In genomic region chr1:201192478-201192804, GRCh38 we compare ENCODE assay signal across 17 cellular contexts. TPM values are rescaled to one million over a fixed set of nuclear protein-coding genes. Genes with fewer than 3 reads are reported as not detected.
DNase-seq lines count a peak whose midpoint lies in the region; ATAC-seq and TF ChIP-seq lines count a peak whose summit lies in the region.
"Had no signal": no experiment of that assay in that cellular context is flagged by ENCODE, and none has a peak within 500 bp of the region (broad histone marks: within the 10 kb centered on the region; RNA-seq: fewer than 3 reads in every experiment).

No MANE protein-coding gene starts in this region.

- H2AK5ac ChIP-seq in mesenchymal stem cell (ENCODE audit: low read length, severe bottlenecking) = no peak overlapping the region

- no peak overlapping the region for H3K18ac ChIP-seq in mesenchymal stem cell (ENCODE audit: low read depth in 1 of 2, low read length in 2 of 2)

- no peaks in the 10 kb centered on the region for H3K79me2 ChIP-seq in SK-N-SH (ENCODE audit: insufficient read depth)

- CTCF ChIA-PET in SK-N-SH (lab: Yijun Ruan, JAX) = interaction anchor here (1.2 to 1.5 kb wide), 2 partner anchors 30 to 62 kb away, joined by 3 to 4 read pairs; no protein-coding TSS in a partner anchor
- CTCF ChIA-PET in activated CD8-positive, alpha-beta memory T cell treated with anti-CD3 and anti-CD28 coated beads, Interleukin-2, amount 10 ng/mL, durations not matched to agents 7 days and 5 days (lab: Charles Lee) = no interaction called here

- H3K23ac ChIP-seq in mesenchymal stem cell (ENCODE audit: low read length in 2 of 2) = no peak overlapping the region

- no peak overlapping the region for H2BK120ac ChIP-seq in mesenchymal stem cell (ENCODE audit: low read depth, low read length)

- peak; percentile 22 for DNase-seq in Ammon's horn (ENCODE audit: low spot score)
- DNase-seq in SK-N-SH = no peak
- DNase-seq in mesenchymal stem cell = no peak
- DNase-seq in activated CD8-positive, alpha-beta memory T cell treated with anti-CD3 and anti-CD28 coated beads, Interleukin-2, amount 10 ng/mL, durations not matched to agents 7 days and 5 days = no peak
- DNase-seq in activated CD4-positive, alpha-beta T cell treated with anti-CD3 and anti-CD28 coated beads for 48 hours = no peak
- no peak for DNase-seq in hepatic stellate cell (ENCODE audit: low spot score)
- DNase-seq in activated naive CD4-positive, alpha-beta T cell treated with anti-CD3 and anti-CD28 coated beads, Interleukin-2, amount 50 U/mL, for 72 hours (ENCODE audit: low spot score in 2 of 2) = no peak
- DNase-seq: activated gamma-delta T cell; Caco-2; naive B cell; NCI-H2107; NCI-H526; SJCRH30; stimulated activated naive CD4-positive, alpha-beta T cell treated with Interleukin-2 at 50 U/mL for 16 hours had no signal

- no peaks in the 10 kb centered on the region for H3K9me2 ChIP-seq in SK-N-SH

- H3K4me1 ChIP-seq in SK-N-SH (ENCODE audit: control insufficient read depth in 1 of 2, insufficient read depth in 2 of 2, low read depth in 1 of 2, low read length in 1 of 2) (peaks cover 4 to 17% of the 10 kb centered on the region in 2 experiments; a peak in 2 of 4 replicates), mesenchymal stem cell (ENCODE audit: control insufficient read depth, insufficient read depth, low read depth, low read length) (peaks cover 25% of the 10 kb centered on the region), skeletal muscle satellite cell (ENCODE audit: control insufficient read depth, insufficient read depth, low read length) (peaks cover 27% of the 10 kb centered on the region)
- H3K4me1 ChIP-seq: Caco-2 had no signal

- H3K27ac ChIP-seq in SK-N-SH (ENCODE audit: low read depth in 2 of 2, low read length in 1 of 2) = peak overlapping the region in 1 of 2 experiments; percentile 30; a peak in 1 of 4 replicates
- peak overlapping the region; percentile 27 for H3K27ac ChIP-seq in mesenchymal stem cell (ENCODE audit: low read length, poor library complexity, severe bottlenecking)
- H3K27ac ChIP-seq: SJCRH30 had no signal

- no peak overlapping the region for H4K91ac ChIP-seq in mesenchymal stem cell (ENCODE audit: low read length)

- no peaks in the 10 kb centered on the region for H3K9me3 Mint-ChIP-seq in activated CD8-positive, alpha-beta memory T cell treated with anti-CD3 and anti-CD28 coated beads, Interleukin-2, amount 10 ng/mL, durations not matched to agents 7 days and 5 days (ENCODE audit: low read depth)
- H3K9me3 Mint-ChIP-seq in activated naive CD4-positive, alpha-beta T cell treated with anti-CD3 and anti-CD28 coated beads, Interleukin-2, amount 50 U/mL, for 72 hours = no peaks in the 10 kb centered on the region
- H3K9me3 Mint-ChIP-seq: IgD-negative memory B cell, naive B cell had no signal

- H3F3A ChIP-seq in SK-N-SH (replicated peaks; ENCODE audit: insufficient read depth) = no peaks in the 10 kb centered on the region

- no peak overlapping the region for H2BK15ac ChIP-seq in mesenchymal stem cell (ENCODE audit: low read depth, poor library complexity, severe bottlenecking)

- H3K4me2 ChIP-seq in SK-N-SH (peak overlapping the region; percentile 54; the same call in 1 of the 2 replicates), mesenchymal stem cell (ENCODE audit: low read length, poor library complexity, severe bottlenecking) (no peak overlapping the region), skeletal muscle satellite cell (ENCODE audit: low read length) (peak overlapping the region; percentile 17)

- H3K27me3 Mint-ChIP-seq in activated CD8-positive, alpha-beta memory T cell treated with anti-CD3 and anti-CD28 coated beads, Interleukin-2, amount 10 ng/mL, durations not matched to agents 7 days and 5 days = peaks cover 20% of the 10 kb centered on the region

- H3K9me3 ChIP-seq in SK-N-SH (no peaks in the 10 kb centered on the region), mesenchymal stem cell (ENCODE audit: control insufficient read depth, low read length) (no peaks in the 10 kb centered on the region), skeletal muscle satellite cell (replicated peaks; ENCODE audit: low read length) (no peaks in the 10 kb centered on the region)
- H3K9me3 ChIP-seq: Caco-2, SJCRH30 had no signal

- no peaks in the 10 kb centered on the region for H3K27me3 ChIP-seq in SK-N-SH (ENCODE audit: insufficient read depth)
- H3K27me3 ChIP-seq in mesenchymal stem cell (ENCODE audit: control insufficient read depth in 1 of 2, insufficient read depth in 1 of 2, low read length in 2 of 2) = no peaks in the 10 kb centered on the region
- no peaks in the 10 kb centered on the region for H3K27me3 ChIP-seq in skeletal muscle satellite cell (ENCODE audit: control insufficient read depth, insufficient read depth, low read length)
- H3K27me3 ChIP-seq: SJCRH30 had no signal

- H2AFZ ChIP-seq in SK-N-SH (ENCODE audit: low read depth) (no peak overlapping the region), mesenchymal stem cell (ENCODE audit: low read depth, low read length) (no peak overlapping the region)

- no peak overlapping the region for H3K27ac Mint-ChIP-seq in activated CD8-positive, alpha-beta memory T cell treated with anti-CD3 and anti-CD28 coated beads, Interleukin-2, amount 10 ng/mL, durations not matched to agents 7 days and 5 days
- no peak overlapping the region for H3K27ac Mint-ChIP-seq in activated naive CD4-positive, alpha-beta T cell treated with anti-CD3 and anti-CD28 coated beads, Interleukin-2, amount 50 U/mL, for 72 hours
- H3K27ac Mint-ChIP-seq: IgD-negative memory B cell had no signal

- H3K9ac ChIP-seq in SK-N-SH = no peak overlapping the region
- H3K9ac ChIP-seq in mesenchymal stem cell (ENCODE audit: low read length) = peak overlapping the region; percentile 72
- peak overlapping the region; percentile 17 for H3K9ac ChIP-seq in skeletal muscle satellite cell (ENCODE audit: low read depth, low read length)

- H3K4me1 Mint-ChIP-seq in activated CD8-positive, alpha-beta memory T cell treated with anti-CD3 and anti-CD28 coated beads, Interleukin-2, amount 10 ng/mL, durations not matched to agents 7 days and 5 days = peaks cover 6% of the 10 kb centered on the region
- H3K4me1 Mint-ChIP-seq: IgD-negative memory B cell, naive B cell had no signal

- H2BK5ac ChIP-seq in mesenchymal stem cell (ENCODE audit: low read depth, low read length, poor library complexity, severe bottlenecking) = no peak overlapping the region

- no peak for TF ChIP-seq CTCF in SK-N-SH (IDR thresholded peaks at IDR 0.05)

- WGBS in SK-N-SH (ENCODE audit: low lambda C conversion rate) = 100% methylated on average over 1 of the region's 1 CpG
- WGBS in mesenchymal stem cell = 93% methylated on average over 1 of the region's 1 CpG

- H4K8ac ChIP-seq in mesenchymal stem cell (ENCODE audit: low read length) = no peak overlapping the region

- no peak overlapping the region for H2BK12ac ChIP-seq in mesenchymal stem cell (ENCODE audit: low read length in 2 of 2)

- no peak for TF ChIP-seq EP300 in SK-N-SH (IDR thresholded peaks at IDR 0.05; ENCODE audit: borderline replicate concordance in 1 of 2, low read depth in 1 of 2, low read length in 1 of 2)

- H3K4me3 Mint-ChIP-seq in activated CD8-positive, alpha-beta memory T cell treated with anti-CD3 and anti-CD28 coated beads, Interleukin-2, amount 10 ng/mL, durations not matched to agents 7 days and 5 days = no peak overlapping the region
- H3K4me3 Mint-ChIP-seq: IgD-negative memory B cell had no signal

- H4K20me1 ChIP-seq in SK-N-SH (ENCODE audit: insufficient read depth) = no peaks in the 10 kb centered on the region

- no peaks in the 10 kb centered on the region for H3K36me3 Mint-ChIP-seq in activated CD8-positive, alpha-beta memory T cell treated with anti-CD3 and anti-CD28 coated beads, Interleukin-2, amount 10 ng/mL, durations not matched to agents 7 days and 5 days
- H3K36me3 Mint-ChIP-seq in activated naive CD4-positive, alpha-beta T cell treated with anti-CD3 and anti-CD28 coated beads, Interleukin-2, amount 50 U/mL, for 72 hours = no peaks in the 10 kb centered on the region
- H3K36me3 Mint-ChIP-seq: IgD-negative memory B cell, naive B cell had no signal

- no peak overlapping the region for H3K4ac ChIP-seq in mesenchymal stem cell (ENCODE audit: low read depth in 1 of 2, low read length in 2 of 2)

- POLR2A ChIA-PET in SK-N-SH (lab: Yijun Ruan, JAX) = no interaction called here

- no peak for ATAC-seq in activated CD8-positive, alpha-beta memory T cell treated with anti-CD3 and anti-CD28 coated beads, Interleukin-2, amount 10 ng/mL, durations not matched to agents 7 days and 5 days
- no peak for ATAC-seq in activated naive CD4-positive, alpha-beta T cell treated with anti-CD3 and anti-CD28 coated beads, Interleukin-2, amount 50 U/mL, for 72 hours

- no peak overlapping the region for H3K4me3 ChIP-seq in SK-N-SH (ENCODE audit: low read depth in 2 of 2, low read length in 1 of 2)
- no peak overlapping the region for H3K4me3 ChIP-seq in mesenchymal stem cell (ENCODE audit: insufficient read depth in 1 of 2, low read depth in 1 of 2, low read length in 2 of 2)
- H3K4me3 ChIP-seq in skeletal muscle satellite cell (ENCODE audit: low read length) = no peak overlapping the region
- H3K4me3 ChIP-seq: SJCRH30 had no signal

- H3K79me1 ChIP-seq in mesenchymal stem cell (replicated peaks; ENCODE audit: low read length, poor library complexity, severe bottlenecking) = no peaks in the 10 kb centered on the region

- no peaks in the 10 kb centered on the region for H3K36me3 ChIP-seq in SK-N-SH (replicated peaks in 1 of 2; ENCODE audit: control insufficient read depth in 1 of 2, insufficient read depth in 2 of 2, low read length in 1 of 2)
- peaks cover 4 to 7% of the 10 kb centered on the region in 2 experiments for H3K36me3 ChIP-seq in mesenchymal stem cell (ENCODE audit: control insufficient read depth in 1 of 2, insufficient read depth in 2 of 2, low read depth in 1 of 2, low read length in 2 of 2)
- no peaks in the 10 kb centered on the region for H3K36me3 ChIP-seq in skeletal muscle satellite cell (ENCODE audit: insufficient read depth, low read length)
- H3K36me3 ChIP-seq: SJCRH30 had no signal

- TF ChIP-seq RAD21 in SK-N-SH (IDR thresholded peaks at IDR 0.05; ENCODE audit: low read length) = no peak

- H3K14ac ChIP-seq in mesenchymal stem cell (ENCODE audit: low read length in 2 of 2) = no peak overlapping the region

RNA-seq across cellular contexts. Expression of gene IGFN1, which starts 1.8 kb away (rescaled TPM):
- polyA plus RNA-seq in SK-N-SH (2012; rRNA removed) = 0.08 and 0.18 TPM in 2 replicates
- 0.03 and 0.04 TPM in 2 replicates for polyA plus RNA-seq in SK-N-SH (2012; cell fraction: cytosol; rRNA removed)
- 0.46 and 0.90 TPM in 2 replicates for polyA plus RNA-seq in SK-N-SH (2012; cell fraction: nucleus; rRNA removed)
- polyA plus RNA-seq in mesenchymal stem cell (2013, experiment 1 of 2) = not detected
- polyA plus RNA-seq in mesenchymal stem cell (2013, experiment 2 of 2) = 0.03 TPM
- under 0.01 and 0.25 TPM in 2 replicates for total RNA-seq in skeletal muscle satellite cell (2012; rRNA removed)
- total RNA-seq in activated CD8-positive, alpha-beta memory T cell treated with anti-CD3 and anti-CD28 coated beads, Interleukin-2, amount 10 ng/mL, durations not matched to agents 7 days and 5 days = not detected
- not detected for total RNA-seq in activated naive CD4-positive, alpha-beta T cell treated with anti-CD3 and anti-CD28 coated beads, Interleukin-2, amount 50 U/mL, for 72 hours
- total RNA-seq: OCI-LY7, SJCRH30 had no signal
- polyA plus RNA-seq: IgD-negative memory B cell had no signal

RNA-seq across cellular contexts. Expression of gene TMEM9, which starts 38.2 kb away (rescaled TPM):
- polyA plus RNA-seq in SK-N-SH (2012; rRNA removed) = 126 and 160 TPM in 2 replicates
- 72.5 and 122 TPM in 2 replicates for polyA plus RNA-seq in SK-N-SH (2012; cell fraction: cytosol; rRNA removed)
- 97.8 and 148 TPM in 2 replicates for polyA plus RNA-seq in SK-N-SH (2012; cell fraction: nucleus; rRNA removed)
- 37.8 TPM for polyA plus RNA-seq in mesenchymal stem cell (2013, experiment 1 of 2)
- 38.6 TPM for polyA plus RNA-seq in mesenchymal stem cell (2013, experiment 2 of 2)
- 29.2 and 36.3 TPM in 2 replicates for total RNA-seq in skeletal muscle satellite cell (2012; rRNA removed)
- 10 to 100 TPM; 10.7 to 14.6 TPM for total RNA-seq in activated CD8-positive, alpha-beta memory T cell treated with anti-CD3 and anti-CD28 coated beads, Interleukin-2, amount 10 ng/mL, durations not matched to agents 7 days and 5 days
- 10 to 100 TPM; 19.0 to 28.1 TPM for total RNA-seq in activated naive CD4-positive, alpha-beta T cell treated with anti-CD3 and anti-CD28 coated beads, Interleukin-2, amount 50 U/mL, for 72 hours
